ENCODE assay signal across 13 cellular contexts in the genomic region with DNA sequence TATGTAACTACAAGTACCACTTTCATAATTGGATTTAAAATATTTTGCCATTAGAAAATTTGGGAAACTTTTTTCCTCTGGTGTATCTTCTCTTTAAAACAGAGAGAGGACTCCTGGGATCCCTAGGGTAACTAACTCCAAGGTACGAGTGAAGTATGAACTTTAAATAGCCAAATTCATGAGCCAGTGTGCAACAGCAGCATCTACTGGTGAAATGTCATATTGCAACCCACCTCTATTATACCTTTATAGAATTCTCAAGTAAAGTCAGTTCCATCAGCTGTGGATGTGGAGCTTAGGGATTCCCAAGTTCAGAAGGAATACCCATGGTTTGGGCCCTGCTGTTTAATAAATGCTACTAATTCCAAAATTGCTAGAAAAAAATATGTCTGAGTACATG.
A peak's percentile ranks its signal among the peaks of the same experiment; 100 is the strongest.
DNase-seq lines count a peak whose midpoint lies in the region; ATAC-seq and TF ChIP-seq lines count a peak whose summit lies in the region.
"Had no signal": no experiment of that assay in that cellular context is flagged by ENCODE, and none has a peak within 500 bp of the region (broad histone marks: within the 10 kb centered on the region; RNA-seq: fewer than 3 reads in every experiment).

No MANE protein-coding gene starts in this region.

- H3K9me3 Mint-ChIP-seq in CD14-positive monocyte (peaks cover 0 to 15% (median 3%) of the 10 kb centered on the region in 7 donors), HFFc6 (no peaks in the 10 kb centered on the region)

- peaks cover 1 to 7% (median 2%) of the 10 kb centered on the region in 3 donors for H3K27me3 Mint-ChIP-seq in CD14-positive monocyte (ENCODE audit: low read depth in 3 of 3)
- peaks cover 2% of the 10 kb centered on the region for H3K27me3 Mint-ChIP-seq in HFFc6 (ENCODE audit: insufficient read depth)

- H3K27ac Mint-ChIP-seq in CD14-positive monocyte: no peak overlapping the region
- H3K27ac Mint-ChIP-seq in HFFc6: no peak overlapping the region

- no peak overlapping the region for H3K27ac ChIP-seq in tibial artery
- H3K27ac ChIP-seq: ascending aorta, prostate gland had no signal

- no peaks in the 10 kb centered on the region for H3K27me3 ChIP-seq in tibial artery
- H3K27me3 ChIP-seq: ascending aorta had no signal

- in situ Hi-C loops in astrocyte of the spinal cord (cut with HindIII; ENCODE audit: low sequenced_read_pairs): no loop called here

- no peak for ATAC-seq in GM19324 (IDR thresholded peaks at IDR 0.05; ENCODE audit: low FRiP score, unreplicated experiment)
- ATAC-seq: activated T-cell treated with anti-CD3 and anti-CD28 coated beads, Interleukin-2, amount 50 U/mL, for 4 hours had no signal

- peaks cover 0 to 14% (median 0%) of the 10 kb centered on the region in 3 donors for H3K36me3 ChIP-seq in tibial artery
- H3K36me3 ChIP-seq: ascending aorta, prostate gland had no signal

- no peaks in the 10 kb centered on the region for H3K4me1 ChIP-seq in tibial artery
- H3K4me1 ChIP-seq: ascending aorta, Caco-2, prostate gland had no signal

- intact Hi-C loops in CD14-positive monocyte (cut with micrococcal nuclease): no loop called here
- intact Hi-C loops in tibial artery (cut with DNase I; ENCODE audit: low total_unique reads): no loop called here
- intact Hi-C loops in head of caudate nucleus (cut with DNase I): no loop called here

- DNase-seq in CD14-positive monocyte (ENCODE audit: low spot score): no peak
- no peak for DNase-seq in HFFc6
- DNase-seq in astrocyte of the spinal cord (ENCODE audit: low read depth, low spot score): no peak
- peak; percentile 11 for DNase-seq in kidney tubule cell (ENCODE audit: low spot score)
- DNase-seq in tibial artery: no peak
- no peak for DNase-seq in head of caudate nucleus
- no peak for DNase-seq in COR-L47 (lab: John Stamatoyannopoulos, UW)
- DNase-seq: activated T-cell treated with anti-CD3 and anti-CD28 coated beads, Interleukin-2, amount 50 U/mL, for 4 hours; NCI-H2171 treated with DMSO at 0.1 percent for 48 hours had no signal

- H3K4me1 Mint-ChIP-seq in CD14-positive monocyte: no peaks in the 10 kb centered on the region
- no peaks in the 10 kb centered on the region for H3K4me1 Mint-ChIP-seq in HFFc6 (ENCODE audit: low read depth)

- H3K4me3 Mint-ChIP-seq in CD14-positive monocyte: no peak overlapping the region
- H3K4me3 Mint-ChIP-seq in HFFc6: no peak overlapping the region
- H3K4me3 Mint-ChIP-seq: activated T-cell treated with anti-CD3 and anti-CD28 coated beads, Interleukin-2, amount 50 U/mL, for 4 hours had no signal

- TF ChIP-seq CTCF in CD14-positive monocyte (IDR thresholded peaks at IDR 0.05) (peak; percentile 26), HFFc6 (IDR thresholded peaks at IDR 0.05) (peak; percentile 79), astrocyte of the spinal cord (IDR thresholded peaks at IDR 0.05; ENCODE audit: low read depth, low read length) (peak; percentile 39), tibial artery (IDR thresholded peaks at IDR 0.05) (no peak)

- H3K9me3 ChIP-seq in tibial artery: peaks cover 0 to 9% (median 0%) of the 10 kb centered on the region in 3 donors
- H3K9me3 ChIP-seq: ascending aorta, prostate gland had no signal

- H3K36me3 Mint-ChIP-seq in CD14-positive monocyte (no peaks in the 10 kb centered on the region), HFFc6 (ENCODE audit: low read depth) (peaks cover 29% of the 10 kb centered on the region)

- H3K4me3 ChIP-seq in astrocyte of the spinal cord (ENCODE audit: low read depth, low read length) (no peak overlapping the region), tibial artery (no peak overlapping the region)
- H3K4me3 ChIP-seq: ascending aorta, prostate gland had no signal

Comparison
In these comparisons a context has a peak if more than half of its experiments do, and no peak if none do; other contexts are left out.
1. CTCF ChIP-seq: peak in CD14-positive monocyte (single experiment), HFFc6 (single experiment) and astrocyte of the spinal cord (single experiment); none in tibial artery (0 of 2).